ENCODE assay signal across 8 cellular contexts in genomic region chr9:81686614-81687520, GRCh38. TPM values are rescaled to one million over a fixed set of nuclear protein-coding genes. Genes with fewer than 3 reads are reported as not detected.
A peak's percentile ranks its signal among the peaks of the same experiment; 100 is the strongest.
DNase-seq lines count a peak whose midpoint lies in the region; ATAC-seq and FAIRE-seq lines count a peak whose summit lies in the region.

No MANE protein-coding gene starts in this region.

- DNase-seq in DMS53 treated with DMSO at 0.1 percent for 48 hours (lab: John Stamatoyannopoulos, UW; ENCODE audit: unreplicated experiment) (peak; percentile 65), NCI-H446 (lab: John Stamatoyannopoulos, UW) (peak; percentile 10 to 67), frontal cortex (ENCODE audit: low spot score in 2 of 2) (peak; percentile 58 to 63), GOT3 (lab: John Stamatoyannopoulos, UW) (no peak)
- DNase-seq in activated naive CD4-positive, alpha-beta T cell treated with Interleukin-2 at 50 U/mL for 16 hours, result peak; percentile 10
- peak in 6 of 10 donors; percentile 8 to 49 (median 31) for DNase-seq in naive thymus-derived CD8-positive, alpha-beta T cell

- H3K36me3 ChIP-seq in urinary bladder (ENCODE audit: insufficient read depth), result no peaks in the 10 kb centered on the region

- peaks cover 12 to 30% (median 20%) of the 10 kb centered on the region in 4 donors for H3K4me1 Mint-ChIP-seq in naive thymus-derived CD8-positive, alpha-beta T cell

- peak overlapping the region in 8 of 10 donors; percentile 72 to 90 (median 80) for H3K4me3 Mint-ChIP-seq in naive thymus-derived CD8-positive, alpha-beta T cell

- H3K27ac ChIP-seq in urinary bladder (ENCODE audit: low read depth), result peak overlapping the region; percentile 82

- POLR2A ChIA-PET in naive thymus-derived CD8-positive, alpha-beta T cell (lab: Charles Lee), result no interaction called here

- ATAC-seq in HG03354 (IDR thresholded peaks at IDR 0.05; ENCODE audit: poor library complexity, severe bottlenecking, unreplicated experiment), result peak; percentile 27
- no peak for ATAC-seq in naive thymus-derived CD8-positive, alpha-beta T cell

- H3K9me3 Mint-ChIP-seq in naive thymus-derived CD8-positive, alpha-beta T cell, result peaks cover 0 to 2% (median 0%) of the 10 kb centered on the region in 9 donors

- no peak for FAIRE-seq in frontal cortex (lab: Jason Lieb, UNC)

- peaks cover 2 to 15% (median 11%) of the 10 kb centered on the region in 5 donors for H3K27me3 Mint-ChIP-seq in naive thymus-derived CD8-positive, alpha-beta T cell

- H3K4me1 ChIP-seq in urinary bladder (ENCODE audit: insufficient read depth), result no peaks in the 10 kb centered on the region

- no peaks in the 10 kb centered on the region for H3K36me3 Mint-ChIP-seq in naive thymus-derived CD8-positive, alpha-beta T cell

- H3K27ac Mint-ChIP-seq in naive thymus-derived CD8-positive, alpha-beta T cell, result peak overlapping the region in 1 of 10 donors; percentile 40

- WGBS in urinary bladder, result 5% methylated on average over 36 of the region's 36 CpGs

- H3K4me3 ChIP-seq in urinary bladder (ENCODE audit: low read depth, low read length), result peak overlapping the region; percentile 97

RNA-seq across cellular contexts. Expression of gene TLE1, which starts 2.5 kb away (rescaled TPM):
- total RNA-seq in frontal cortex (32.2 TPM), urinary bladder (52.7 TPM)
- 1 to 10 TPM; 1.6 to 1.8 TPM for total RNA-seq in naive thymus-derived CD8-positive, alpha-beta T cell
- 1 to 10 TPM in 2 of 3 donors, under 1 TPM in 1; 0.25 to 5.0 (median 2.8) TPM for polyA plus RNA-seq in naive thymus-derived CD8-positive, alpha-beta T cell
- polyA plus RNA-seq in urinary bladder, result 37.6 TPM

Comparison
In these comparisons a context has a peak if more than half of its experiments do, and no peak if none do; other contexts are left out.
1. RNA of gene TLE1, which starts 2.5 kb away (total RNA-seq): 52.7 TPM in urinary bladder (single experiment) and 32.2 TPM in frontal cortex (single experiment); 1.6 to 1.8 TPM in naive thymus-derived CD8-positive, alpha-beta T cell; every median in the first group is over 10 times any median in the second.